9 cellular contexts compared by ENCODE assay signal in genomic region chr20:34249291-34249690, GRCh38. TPM values are rescaled to one million over a fixed set of nuclear protein-coding genes. Genes with fewer than 3 reads are reported as not detected.
DNase-seq lines count a peak whose midpoint lies in the region; ATAC-seq and TF ChIP-seq lines count a peak whose summit lies in the region.
"Had no signal": no experiment of that assay in that cellular context is flagged by ENCODE, and none has a peak within 500 bp of the region (broad histone marks: within the 10 kb centered on the region; RNA-seq: fewer than 3 reads in every experiment).

No MANE protein-coding gene starts in this region.

- no peaks in the 10 kb centered on the region for H3K79me2 ChIP-seq in OCI-LY1 (ENCODE audit: insufficient read depth, low read length)

- no peak for ATAC-seq in GM18519 (IDR thresholded peaks at IDR 0.05; ENCODE audit: low FRiP score, unreplicated experiment)

- H3K9me3 ChIP-seq in OCI-LY1 (ENCODE audit: low read length): no peaks in the 10 kb centered on the region
- H3K9me3 ChIP-seq in A673 (ENCODE audit: low read depth, low read length, poor library complexity, severe bottlenecking): no peaks in the 10 kb centered on the region
- H3K9me3 ChIP-seq: left ventricle myocardium inferior had no signal

- H3K27ac ChIP-seq in OCI-LY1 (ENCODE audit: low read depth, low read length, poor library complexity, severe bottlenecking) (peak overlapping the region; percentile 23), A673 (ENCODE audit: low read depth, low read length, poor library complexity, severe bottlenecking) (no peak overlapping the region)
- H3K27ac ChIP-seq: left ventricle myocardium inferior had no signal

- no peak overlapping the region for H3K4me2 ChIP-seq in OCI-LY1 (ENCODE audit: low read length)

- 0 out of 2 replicates have a peak, but pooled peaks cover 4% of the 10 kb centered on the region for H3F3A ChIP-seq in OCI-LY1 (ENCODE audit: insufficient read depth, low read length)

- H3K4me1 ChIP-seq in OCI-LY1 (ENCODE audit: insufficient read depth, low read length, severe bottlenecking) (peaks cover 14% of the 10 kb centered on the region), A673 (ENCODE audit: insufficient read depth, low read length, poor library complexity, severe bottlenecking) (no peaks in the 10 kb centered on the region)
- H3K4me1 ChIP-seq: left ventricle myocardium inferior had no signal

- no peaks in the 10 kb centered on the region for H3K9me2 ChIP-seq in OCI-LY1 (ENCODE audit: low read depth, low read length)

- no peak overlapping the region for H3K4me3 ChIP-seq in AG09309 (ENCODE audit: control insufficient read depth, low read depth, low read length)
- no peak overlapping the region for H3K4me3 ChIP-seq in OCI-LY1 (ENCODE audit: low read depth, low read length, poor library complexity, severe bottlenecking)
- H3K4me3 ChIP-seq in fibroblast of villous mesenchyme (ENCODE audit: low read depth, low read length): no peak overlapping the region
- no peak overlapping the region for H3K4me3 ChIP-seq in A673 (ENCODE audit: low read depth, low read length, poor library complexity, severe bottlenecking)
- H3K4me3 ChIP-seq: left ventricle myocardium inferior had no signal

- POLR2A ChIA-PET in A673 (lab: Charles Lee; ENCODE audit: low non-redundant PET): no interaction called here

- TF ChIP-seq CTCF in AG09309 (IDR thresholded peaks at IDR 0.05; ENCODE audit: control insufficient read depth, insufficient read depth, low read depth, low read length, missing control alignments): no peak
- no peak for TF ChIP-seq CTCF in GM20000 (IDR thresholded peaks at IDR 0.05; ENCODE audit: extremely low read depth, missing control alignments)
- TF ChIP-seq CTCF in OCI-LY1 (IDR thresholded peaks at IDR 0.05; ENCODE audit: low read length): no peak
- TF ChIP-seq CTCF in fibroblast of villous mesenchyme (IDR thresholded peaks at IDR 0.05; ENCODE audit: insufficient read depth, low read depth, low read length): no peak
- no peak for TF ChIP-seq CTCF in A673 (conservative IDR thresholded peaks at IDR 0.05; ENCODE audit: low read depth, low read length)

- BruUV-seq in A673 (replicated peaks; lab: Mats Ljungman, UMichigan): no TSS peak

- H2AFZ ChIP-seq in OCI-LY1 (ENCODE audit: low read length): no peak overlapping the region

- DNase-seq in AG09309 (ENCODE audit: low read depth) (peak; percentile 59), GM20000 (ENCODE audit: low spot score) (peak; percentile 55), fibroblast of villous mesenchyme (ENCODE audit: low read depth) (peak; percentile 78), HK-2 (ENCODE audit: unreplicated experiment) (no peak), A673 (ENCODE audit: low spot score) (no peak)
- DNase-seq in central memory CD4-positive, alpha-beta T cell: no peak
- DNase-seq: left ventricle myocardium inferior had no signal

- intact Hi-C loops in A673 (cut with micrococcal nuclease; ENCODE audit: unreplicated experiment): no loop called here

- H3K36me3 ChIP-seq in OCI-LY1 (ENCODE audit: insufficient read depth, low read length): no peaks in the 10 kb centered on the region
- H3K36me3 ChIP-seq in A673 (ENCODE audit: insufficient read depth, low read length, poor library complexity, severe bottlenecking): no peaks in the 10 kb centered on the region
- H3K36me3 ChIP-seq: left ventricle myocardium inferior had no signal

- CTCF ChIA-PET in A673 (lab: Charles Lee): interaction anchor here (1.1 kb wide), 1 partner anchor 9 kb away, joined by 5 read pairs; no protein-coding TSS in a partner anchor

- H3K9ac ChIP-seq in OCI-LY1 (ENCODE audit: low read length): no peak overlapping the region

- H4K20me1 ChIP-seq in OCI-LY1 (ENCODE audit: insufficient read depth, low read length): no peaks in the 10 kb centered on the region

- H3K27me3 ChIP-seq in OCI-LY1 (ENCODE audit: insufficient read depth, low read length) (no peaks in the 10 kb centered on the region), A673 (replicated peaks; ENCODE audit: insufficient read depth, low read depth, low read length, poor library complexity) (no peaks in the 10 kb centered on the region)

RNA-seq across cellular contexts. Expression of gene ASIP, which starts 8.1 kb away (rescaled TPM):
- total RNA-seq in fibroblast of villous mesenchyme: not detected in 2 replicates
- total RNA-seq in A673 (2021): 0.74 TPM in 1 of 2 replicates, not detected in the other

RNA-seq across cellular contexts. Expression of gene AHCY, which starts 53.9 kb away (rescaled TPM):
- total RNA-seq in fibroblast of villous mesenchyme (81.5 and 94.6 TPM in 2 replicates), A673 (2021) (284 and 292 TPM in 2 replicates)

Comparison
In these comparisons a context has a peak if more than half of its experiments do, and no peak if none do; other contexts are left out.
1. DNase-seq: peak in AG09309 (single experiment), GM20000 (single experiment) and fibroblast of villous mesenchyme (single experiment); none in HK-2 (single experiment), central memory CD4-positive, alpha-beta T cell (single experiment) and A673 (single experiment).